In genomic region chr9:125764198-125764597, GRCh38 we compare ENCODE assay signal across 19 cellular contexts.
"Had no signal": no experiment of that assay in that cellular context is flagged by ENCODE, and none has a peak within 500 bp of the region (broad histone marks: within the 10 kb centered on the region; RNA-seq: fewer than 3 reads in every experiment).

No MANE protein-coding gene starts in this region.

- H3K4me3 ChIP-seq: esophagus squamous epithelium, mucosa of descending colon, pancreas, prostate gland, tibial artery, upper lobe of right lung, vagina had no signal

- DNase-seq: effector memory CD8-positive, alpha-beta T cell; esophagus squamous epithelium; foreskin fibroblast; immature natural killer cell; kidney; left colon; mesendoderm; mucosa of descending colon; naive thymus-derived CD8-positive, alpha-beta T cell; occipital lobe; pancreas; stimulated activated CD4-positive, alpha-beta T cell treated with anti-CD3 and anti-CD28 coated beads, Interleukin-4, amount 100 ng/mL, for 1 hour; stimulated activated CD8-positive, alpha-beta memory T cell treated with anti-CD3 and anti-CD28 coated beads, Interleukin-4, amount 100 ng/mL, for 48 hours; stimulated activated naive CD8-positive, alpha-beta T cell treated with anti-CD3 and anti-CD28 coated beads, Interleukin-15, Interleukin-2, amounts not matched to agents 100 U/mL and 50 U/mL, for 24 hours; tibial artery; upper lobe of right lung had no signal

- H3K36me3 Mint-ChIP-seq: immature natural killer cell; stimulated activated effector memory CD8-positive, alpha-beta T cell treated with anti-CD3 and anti-CD28 coated beads, Interleukin-12 subunit alpha, Interleukin-12 subunit beta, amount 100 ng/mL, for 72 hours had no signal

- H3K27ac Mint-ChIP-seq: effector memory CD8-positive, alpha-beta T cell; immature natural killer cell; naive thymus-derived CD8-positive, alpha-beta T cell; stimulated activated effector memory CD8-positive, alpha-beta T cell treated with anti-CD3 and anti-CD28 coated beads, Interleukin-12 subunit alpha, Interleukin-12 subunit beta, amount 100 ng/mL, for 72 hours had no signal

- H3K27me3 Mint-ChIP-seq: effector memory CD8-positive, alpha-beta T cell had no signal

- H3K4me3 Mint-ChIP-seq: effector memory CD8-positive, alpha-beta T cell; immature natural killer cell; naive thymus-derived CD8-positive, alpha-beta T cell; stimulated activated effector memory CD8-positive, alpha-beta T cell treated with anti-CD3 and anti-CD28 coated beads, Interleukin-12 subunit alpha, Interleukin-12 subunit beta, amount 100 ng/mL, for 72 hours had no signal

- H3K36me3 ChIP-seq: esophagus squamous epithelium, pancreas, prostate gland, tibial artery, upper lobe of right lung, vagina had no signal

- H3K27ac ChIP-seq: esophagus squamous epithelium, prostate gland, tibial artery, upper lobe of right lung, vagina had no signal

- H3K9me3 ChIP-seq: esophagus squamous epithelium, mucosa of descending colon, pancreas, prostate gland, tibial artery, upper lobe of right lung, vagina had no signal

- FAIRE-seq: kidney, pancreas had no signal

- H3K27me3 ChIP-seq: esophagus squamous epithelium, pancreas, tibial artery, upper lobe of right lung, vagina had no signal

- ATAC-seq: effector memory CD8-positive, alpha-beta T cell; left colon; mucosa of descending colon; naive thymus-derived CD8-positive, alpha-beta T cell; stimulated activated effector memory CD8-positive, alpha-beta T cell treated with anti-CD3 and anti-CD28 coated beads, Interleukin-12 subunit alpha, Interleukin-12 subunit beta, amount 100 ng/mL, for 72 hours; stimulated activated naive CD8-positive, alpha-beta T cell treated with anti-CD3 and anti-CD28 coated beads, Interleukin-15, Interleukin-2, amounts not matched to agents 100 U/mL and 50 U/mL, for 24 hours; upper lobe of right lung had no signal

- H3K9me3 Mint-ChIP-seq: effector memory CD8-positive, alpha-beta T cell; immature natural killer cell; naive thymus-derived CD8-positive, alpha-beta T cell; stimulated activated effector memory CD8-positive, alpha-beta T cell treated with anti-CD3 and anti-CD28 coated beads, Interleukin-12 subunit alpha, Interleukin-12 subunit beta, amount 100 ng/mL, for 72 hours had no signal
